Comparison of ENCODE assay signal across 9 cellular contexts in genomic region chrX:102659790-102660757, GRCh38. TPM values are rescaled to one million over a fixed set of nuclear protein-coding genes. Genes with fewer than 3 reads are reported as not detected.
A peak's percentile ranks its signal among the peaks of the same experiment; 100 is the strongest.
DNase-seq lines count a peak whose midpoint lies in the region; ATAC-seq and TF ChIP-seq lines count a peak whose summit lies in the region.
"Had no signal": no experiment of that assay in that cellular context is flagged by ENCODE, and none has a peak within 500 bp of the region (broad histone marks: within the 10 kb centered on the region; RNA-seq: fewer than 3 reads in every experiment).

No MANE protein-coding gene starts in this region.

- peaks cover 5% of the 10 kb centered on the region for H3K9me3 Mint-ChIP-seq in glutamatergic neuron (ENCODE audit: unreplicated experiment)

- peak overlapping the region; percentile 97 for H3K4me3 Mint-ChIP-seq in glutamatergic neuron (ENCODE audit: unreplicated experiment)

- ATAC-seq in GM19397 (IDR thresholded peaks at IDR 0.05; ENCODE audit: unreplicated experiment), result peak; percentile 99
- peak; percentile 96 for ATAC-seq in HG03571 (IDR thresholded peaks at IDR 0.05; ENCODE audit: unreplicated experiment)
- ATAC-seq in Panc1, result peak; percentile 97
- peak; percentile 86 for ATAC-seq in omental fat pad (ENCODE audit: low FRiP score)
- ATAC-seq: HCT116 had no signal

- H3K27me3 ChIP-seq in Panc1 (ENCODE audit: control insufficient read depth, insufficient read depth, low read length), result no peaks in the 10 kb centered on the region

- in situ Hi-C loops in Panc1 (cut with HindIII; ENCODE audit: low pct_unique_long_range_greater_than_20kb, low sequenced_read_pairs), result no loop called here

- H3K27ac Mint-ChIP-seq in glutamatergic neuron (ENCODE audit: unreplicated experiment), result peak overlapping the region; percentile 95

- no TSS peak for BruUV-seq in Panc1 (replicated peaks; lab: Mats Ljungman, UMichigan)

- peaks cover 4% of the 10 kb centered on the region for H3K4me1 Mint-ChIP-seq in glutamatergic neuron (ENCODE audit: low read depth, unreplicated experiment)

- CTCF ChIA-PET in Panc1 (lab: Charles Lee), result interaction anchor here (0.5 to 0.7 kb wide), 2 partner anchors 142 to 1299 kb away, joined by 3 to 8 read pairs; no protein-coding TSS in a partner anchor

- H3K36me3 Mint-ChIP-seq in glutamatergic neuron (ENCODE audit: unreplicated experiment), result peaks cover 9% of the 10 kb centered on the region

- H3K36me3 ChIP-seq in Panc1 (ENCODE audit: control insufficient read depth, insufficient read depth, low read length), result no peaks in the 10 kb centered on the region

- peaks cover 4% of the 10 kb centered on the region for H3K4me1 ChIP-seq in Panc1 (ENCODE audit: control insufficient read depth, insufficient read depth, low read length)

- TF ChIP-seq CTCF in Panc1 (IDR thresholded peaks at IDR 0.05) (no peak), glutamatergic neuron (IDR thresholded peaks at IDR 0.05; ENCODE audit: partially characterized antibody, unreplicated experiment) (no peak), omental fat pad (IDR thresholded peaks at IDR 0.05) (no peak)

- POLR2A ChIA-PET in Panc1 (lab: Charles Lee), result no interaction called here

- peak overlapping the region; percentile 77 for H3K27ac ChIP-seq in Panc1 (ENCODE audit: low read length)

- H3K9me3 ChIP-seq in Panc1 (ENCODE audit: control insufficient read depth, insufficient read depth, low read depth, low read length), result no peaks in the 10 kb centered on the region

- H3K27me3 Mint-ChIP-seq in glutamatergic neuron (ENCODE audit: unreplicated experiment), result peaks cover 4% of the 10 kb centered on the region

- DNase-seq in Ammon's horn (ENCODE audit: low spot score), result peak; percentile 87
- DNase-seq in Panc1 (ENCODE audit: low read depth, low spot score), result peak; percentile 53
- DNase-seq in activated naive CD4-positive, alpha-beta T cell treated with Interleukin-2 at 50 U/mL for 16 hours, result peak; percentile 86
- DNase-seq in glutamatergic neuron, result peak; percentile 88
- peak; percentile 83 for DNase-seq in omental fat pad (ENCODE audit: low spot score)
- DNase-seq in superior temporal gyrus (ENCODE audit: extremely low spot score), result peak; percentile 77

- intact Hi-C loops in Panc1 (cut with micrococcal nuclease; ENCODE audit: unreplicated experiment), result loop anchor here (5.0 to 10.0 kb wide), 2 partner anchors 37 to 175 kb away; no protein-coding TSS in a partner anchor

- peak overlapping the region; percentile 62 to 98 for H3K4me3 ChIP-seq in Panc1 (ENCODE audit: low read depth in 2 of 2, low read length in 2 of 2)

RNA-seq across cellular contexts. Expression of gene GPRASP1, which starts 8.8 kb away (rescaled TPM):
- total RNA-seq in Panc1 (2021; ENCODE audit: unreplicated experiment) (5.0 TPM), glutamatergic neuron (ENCODE audit: unreplicated experiment) (9.8 TPM), omental fat pad (1 to 10 TPM; 4.1 to 9.1 (median 6.7) TPM)
- polyA plus RNA-seq in Panc1 (2012; ENCODE audit: insufficient read length), result 2.1 TPM

RNA-seq across cellular contexts. Expression of gene GPRASP2, which starts 52.2 kb away (rescaled TPM):
- total RNA-seq in Panc1 (2021; ENCODE audit: unreplicated experiment) (7.4 TPM), glutamatergic neuron (ENCODE audit: unreplicated experiment) (24.6 TPM), omental fat pad (10 to 100 TPM in 2 of 4 donors, 1 to 10 TPM in 2; 3.5 to 14.0 (median 10.6) TPM)
- polyA plus RNA-seq in Panc1 (2012; ENCODE audit: insufficient read length), result 4.2 TPM

Comparison
In these comparisons a context has a peak if more than half of its experiments do, and no peak if none do; other contexts are left out.
1. Peak in every context shown above with its lines: DNase-seq, ATAC-seq, H3K4me3 ChIP-seq and H3K27ac ChIP-seq.